8 cellular contexts compared by ENCODE assay signal in genomic region chr7:16644157-16644556, GRCh38. TPM values are rescaled to one million over a fixed set of nuclear protein-coding genes. Genes with fewer than 3 reads are reported as not detected.
DNase-seq lines count a peak whose midpoint lies in the region; ATAC-seq and TF ChIP-seq lines count a peak whose summit lies in the region.

No MANE protein-coding gene starts in this region.

- no peak for TF ChIP-seq EP300 in suprapubic skin (IDR thresholded peaks at IDR 0.05)

- no peak for TF ChIP-seq CTCF in right lobe of liver (IDR thresholded peaks at IDR 0.05)
- no peak for TF ChIP-seq CTCF in suprapubic skin (IDR thresholded peaks at IDR 0.05)

- 36% methylated on average over 4 of the region's 4 CpGs for WGBS in right lobe of liver (ENCODE audit: insufficient coverage, low coverage, low lambda C conversion rate, missing lambda C conversion rate)
- 64% methylated on average over 4 of the region's 4 CpGs for WGBS in suprapubic skin

- H3K27ac Mint-ChIP-seq in T-helper 1 cell treated with Interleukin-12 subunit alpha and Interleukin-12 subunit beta and Interleukin-4 antibody, amounts not matched to agents 30 μg/mL and 1 μg/mL, for 36 hours, result peak overlapping the region; percentile 70

- no peaks in the 10 kb centered on the region for H3K9me3 ChIP-seq in adipocyte (ENCODE audit: control insufficient read depth, low read length)
- no peaks in the 10 kb centered on the region for H3K9me3 ChIP-seq in right lobe of liver
- no peaks in the 10 kb centered on the region for H3K9me3 ChIP-seq in suprapubic skin

- H3K4me3 ChIP-seq in adipocyte (ENCODE audit: low read length) (peak overlapping the region; percentile 88), right lobe of liver (peak overlapping the region; percentile 72 to 96 (median 95)), suprapubic skin (peak overlapping the region; percentile 68)

- H3K4me1 Mint-ChIP-seq in T-helper 1 cell treated with Interleukin-12 subunit alpha and Interleukin-12 subunit beta and Interleukin-4 antibody, amounts not matched to agents 30 μg/mL and 1 μg/mL, for 36 hours (ENCODE audit: low read depth), result peaks cover 34% of the 10 kb centered on the region

- H3K27ac ChIP-seq in right lobe of liver (peak overlapping the region in 2 of 3 donors; percentile 81 to 98), suprapubic skin (peak overlapping the region; percentile 90)

- no peaks in the 10 kb centered on the region for H3K9me3 Mint-ChIP-seq in T-helper 1 cell treated with Interleukin-12 subunit alpha and Interleukin-12 subunit beta and Interleukin-4 antibody, amounts not matched to agents 30 μg/mL and 1 μg/mL, for 36 hours

- H3K36me3 Mint-ChIP-seq in T-helper 1 cell treated with Interleukin-12 subunit alpha and Interleukin-12 subunit beta and Interleukin-4 antibody, amounts not matched to agents 30 μg/mL and 1 μg/mL, for 36 hours (ENCODE audit: low read depth), result no peaks in the 10 kb centered on the region

- H3K4me1 ChIP-seq in adipocyte (ENCODE audit: control insufficient read depth, insufficient read depth, low read length), result peaks cover 23% of the 10 kb centered on the region
- peaks cover 0 to 8% (median 4%) of the 10 kb centered on the region in 4 donors for H3K4me1 ChIP-seq in right lobe of liver
- H3K4me1 ChIP-seq in suprapubic skin, result peaks cover 36% of the 10 kb centered on the region

- intact Hi-C loops in right lobe of liver (cut with DNase I), result no loop called here

- no peaks in the 10 kb centered on the region for H3K27me3 Mint-ChIP-seq in T-helper 1 cell treated with Interleukin-12 subunit alpha and Interleukin-12 subunit beta and Interleukin-4 antibody, amounts not matched to agents 30 μg/mL and 1 μg/mL, for 36 hours (ENCODE audit: low read depth)

- TF ChIP-seq POLR2A in right lobe of liver (IDR thresholded peaks at IDR 0.05) (no peak), suprapubic skin (IDR thresholded peaks at IDR 0.05) (no peak)

- peak overlapping the region; percentile 97 for H3K4me3 Mint-ChIP-seq in T-helper 1 cell treated with Interleukin-12 subunit alpha and Interleukin-12 subunit beta and Interleukin-4 antibody, amounts not matched to agents 30 μg/mL and 1 μg/mL, for 36 hours

- H3K9ac ChIP-seq in adipocyte (ENCODE audit: low read length), result peak overlapping the region; percentile 88

- no peak for ATAC-seq in right lobe of liver
- no peak for ATAC-seq in GM21390 (IDR thresholded peaks at IDR 0.05; ENCODE audit: unreplicated experiment)
- ATAC-seq in HG03378 (IDR thresholded peaks at IDR 0.05; ENCODE audit: unreplicated experiment), result no peak

- H3K27me3 ChIP-seq in adipocyte (replicated peaks; ENCODE audit: control insufficient read depth, insufficient read depth, low read length), result no peaks in the 10 kb centered on the region
- no peaks in the 10 kb centered on the region for H3K27me3 ChIP-seq in right lobe of liver
- H3K27me3 ChIP-seq in suprapubic skin, result no peaks in the 10 kb centered on the region

- H3K36me3 ChIP-seq in adipocyte (ENCODE audit: control insufficient read depth, insufficient read depth, low read length, severe bottlenecking) (no peaks in the 10 kb centered on the region), right lobe of liver (no peaks in the 10 kb centered on the region), suprapubic skin (no peaks in the 10 kb centered on the region)

- no peak for DNase-seq in T-helper 1 cell
- no peak for DNase-seq in adipocyte (ENCODE audit: low read depth)
- DNase-seq in right lobe of liver, result no peak
- DNase-seq in suprapubic skin (ENCODE audit: low spot score in 2 of 2), result no peak
- no peak for DNase-seq in ecto neural progenitor cell (ENCODE audit: low spot score)

RNA-seq across cellular contexts. Expression of gene ANKMY2, which starts 1.4 kb away (rescaled TPM):
- 1 to 10 TPM; 4.2 to 7.1 (median 4.7) TPM for total RNA-seq in right lobe of liver
- total RNA-seq in suprapubic skin, result 10 to 100 TPM in 1 of 4 donors, 1 to 10 TPM in 3; 5.2 to 16.2 (median 9.4) TPM

RNA-seq across cellular contexts. Expression of gene BZW2, which starts 1.8 kb away (rescaled TPM):
- 10 to 100 TPM in 5 of 6 experiments, 1 to 10 TPM in 1; 9.6 to 25.3 (median 12.1) TPM for total RNA-seq in right lobe of liver
- 10 to 100 TPM; 60.5 to 97.9 (median 84.4) TPM for total RNA-seq in suprapubic skin
